In genomic region chr12:52076811-52077210, GRCh38 we compare ENCODE assay signal across 1 cellular context.
TF ChIP-seq lines count a peak whose summit lies in the region.

No MANE protein-coding gene starts in this region.

TF ChIP-seq in K562, 482 proteins besides CTCF, POLR2A, EP300 and RAD21:
- TF ChIP-seq RBFOX2 (IDR thresholded peaks at IDR 0.05; ENCODE audit: low read depth, low read length) (0 out of 2 replicates have a peak, but pooled peaks have one; percentile 29), BDP1 (IDR thresholded peaks at IDR 0.05; ENCODE audit: insufficient read depth, insufficient read length) (no peak)
